In the genomic region with DNA sequence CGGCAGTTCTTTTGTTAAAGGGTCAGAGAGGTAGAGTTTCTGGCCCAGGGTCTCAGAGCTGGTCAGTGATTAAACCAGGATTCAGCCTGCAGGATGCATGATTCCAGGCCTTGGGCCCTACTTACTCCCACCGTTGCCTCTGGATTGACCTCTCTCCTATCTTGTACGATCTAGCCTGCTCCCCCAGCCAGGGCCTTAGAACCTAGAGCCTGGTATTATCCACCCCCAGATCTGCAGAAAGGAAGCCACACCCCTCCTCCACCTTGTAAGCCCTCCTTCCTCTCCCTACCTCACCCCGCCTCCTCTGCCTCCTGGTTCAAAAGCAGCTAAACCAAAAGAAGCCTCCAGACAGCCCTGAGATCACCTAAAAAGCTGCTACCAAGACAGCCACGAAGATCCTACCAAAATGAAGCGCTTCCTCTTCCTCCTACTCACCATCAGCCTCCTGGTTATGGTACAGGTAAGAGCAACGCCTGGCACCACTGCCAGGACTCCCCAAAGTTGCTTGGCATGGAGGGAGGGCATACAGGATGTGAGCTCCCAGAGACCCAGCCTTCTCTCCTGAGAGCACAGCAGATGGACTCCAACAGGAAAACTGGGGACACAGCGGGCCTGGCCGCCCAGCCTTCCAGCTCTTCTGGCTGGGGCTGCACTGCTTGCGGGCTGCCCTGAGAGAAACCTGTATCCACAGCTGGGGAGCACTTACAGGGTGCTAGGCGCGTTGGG, we compare ENCODE assay signal across 8 cellular contexts. TPM values are rescaled to one million over a fixed set of nuclear protein-coding genes. Genes with fewer than 3 reads are reported as not detected.
DNase-seq lines count a peak whose midpoint lies in the region; ATAC-seq and TF ChIP-seq lines count a peak whose summit lies in the region.

A gene with protein sequence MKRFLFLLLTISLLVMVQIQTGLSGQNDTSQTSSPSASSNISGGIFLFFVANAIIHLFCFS (plus strand): TSS at position 347 of the 726 bp plus-strand sequence. CDS start 60 bp downstream, at position 407.

- peak within 1 kb of the TSS; percentile 93 to 100 (median 96) for H3K4me3 Mint-ChIP-seq in CD4-positive, alpha-beta memory T cell

- no peaks in the 10 kb centered on the region for H3K27me3 Mint-ChIP-seq in CD4-positive, alpha-beta memory T cell

- DNase-seq in CD4-positive, alpha-beta memory T cell = peak; percentile 71 to 88 (median 76)
- peak; percentile 45 for DNase-seq in activated CD4-positive, CD25-positive, alpha-beta regulatory T cell treated with anti-CD3 and anti-CD28 coated beads, Interleukin-2, amount 50 U/mL, for 16 hours (ENCODE audit: low read depth, low spot score)
- DNase-seq in stimulated activated CD8-positive, alpha-beta memory T cell treated with anti-CD3 and anti-CD28 coated beads, Interleukin-15, amount 100 ng/mL, for 4 hours (ENCODE audit: low read depth in 2 of 2) = peak; percentile 50 to 68
- DNase-seq in NCI-H128 (lab: John Stamatoyannopoulos, UW; ENCODE audit: unreplicated experiment) (no peak), esophagus muscularis mucosa (ENCODE audit: extremely low spot score) (no peak)

- H3K27me3 ChIP-seq in CD4-positive, alpha-beta memory T cell (ENCODE audit: insufficient read depth, low read length) = no peaks in the 10 kb centered on the region
- H3K27me3 ChIP-seq in esophagus muscularis mucosa = peaks cover 0 to 12% (median 2%) of the 10 kb centered on the region in 4 donors

- CTCF ChIA-PET in CD4-positive, alpha-beta memory T cell (lab: Charles Lee; ENCODE audit: partially characterized antibody) = interaction anchor here (1.2 to 25.6 kb wide), 10 partner anchors 10 to 99 kb away, joined by 4 to 1027 read pairs (median 8); a partner anchor contains a TSS

- H3K9me3 ChIP-seq in CD4-positive, alpha-beta memory T cell (ENCODE audit: control insufficient read depth in 1 of 2, low read length in 2 of 2) = no peaks in the 10 kb centered on the region
- no peaks in the 10 kb centered on the region for H3K9me3 ChIP-seq in esophagus muscularis mucosa

- ATAC-seq in HG02642 (IDR thresholded peaks at IDR 0.05; ENCODE audit: poor library complexity, unreplicated experiment) = peak; percentile 36
- ATAC-seq in esophagus mucosa = peak; percentile 19
- no peak for ATAC-seq in HG03520 (IDR thresholded peaks at IDR 0.05; ENCODE audit: unreplicated experiment)

- POLR2A ChIA-PET in CD4-positive, alpha-beta memory T cell (lab: Charles Lee; ENCODE audit: partially characterized antibody) = interaction anchor here (0.5 to 33.0 kb wide), 21 partner anchors 15 to 1061 kb away, joined by 3 to 3358 read pairs (median 4); a partner anchor contains a TSS

- H3K4me1 ChIP-seq in CD4-positive, alpha-beta memory T cell (ENCODE audit: insufficient read depth, low read length) = peaks cover 76% of the 10 kb centered on the region
- H3K4me1 ChIP-seq in esophagus muscularis mucosa = peaks cover 7 to 22% (median 15%) of the 10 kb centered on the region in 4 donors

- H3K36me3 Mint-ChIP-seq in CD4-positive, alpha-beta memory T cell = peaks cover 42 to 45% of the 10 kb centered on the region in 2 donors

- intact Hi-C loops in CD4-positive, alpha-beta memory T cell (cut with micrococcal nuclease) = loop anchor here (1.0 kb wide), 2 partner anchors 10 to 61 kb away; no protein-coding TSS in a partner anchor
- intact Hi-C loops in esophagus muscularis mucosa (cut with DNase I) = loop anchor here (1.0 kb wide), 1 partner anchor 14 kb away; no protein-coding TSS in a partner anchor

- H3K4me1 Mint-ChIP-seq in CD4-positive, alpha-beta memory T cell = peaks cover 48 to 93% (median 67%) of the 10 kb centered on the region in 4 donors

- H3K9me3 Mint-ChIP-seq in CD4-positive, alpha-beta memory T cell = no peaks in the 10 kb centered on the region

- no peak for TF ChIP-seq CTCF in esophagus muscularis mucosa (IDR thresholded peaks at IDR 0.05)

- TF ChIP-seq POLR2A in esophagus muscularis mucosa (IDR thresholded peaks at IDR 0.05; ENCODE audit: low read depth) = no peak

- peak within 1 kb of the TSS; percentile 69 for H3K27ac ChIP-seq in CD4-positive, alpha-beta memory T cell (ENCODE audit: low read depth, low read length)
- peak within 1 kb of the TSS in 2 of 4 donors; percentile 1 to 34 for H3K27ac ChIP-seq in esophagus muscularis mucosa (replicated peaks in 1 of 4)

- 77% methylated on average over 11 of the region's 12 CpGs for WGBS in esophagus muscularis mucosa

- peak within 1 kb of the TSS; percentile 94 to 99 for H3K4me3 ChIP-seq in CD4-positive, alpha-beta memory T cell (ENCODE audit: low read length in 2 of 2)
- peak within 1 kb of the TSS in 2 of 4 donors; percentile 8 to 33 for H3K4me3 ChIP-seq in esophagus muscularis mucosa

- no peak for TF ChIP-seq EP300 in esophagus muscularis mucosa (IDR thresholded peaks at IDR 0.05)

- peaks cover 30% of the 10 kb centered on the region for H3K36me3 ChIP-seq in CD4-positive, alpha-beta memory T cell (ENCODE audit: insufficient read depth, low read length)
- H3K36me3 ChIP-seq in esophagus muscularis mucosa = no peaks in the 10 kb centered on the region

- H3K27ac Mint-ChIP-seq in CD4-positive, alpha-beta memory T cell = peak within 1 kb of the TSS; percentile 83 to 97 (median 93)

RNA-seq across cellular contexts. Expression of the gene that starts here (rescaled TPM):
- 1,000 to 10,000 TPM; 1,302 to 1,324 TPM for total RNA-seq in CD4-positive, alpha-beta memory T cell
- over 10,000 TPM in 1 of 2 donors, 1,000 to 10,000 TPM in 1; 8,660 to 12,303 TPM for polyA plus RNA-seq in CD4-positive, alpha-beta memory T cell
- total RNA-seq in esophagus mucosa (7.5 TPM), esophagus muscularis mucosa (10 to 100 TPM in 1 of 4 donors, 1 to 10 TPM in 2, not detected in 1; 3.8 to 14.0 (median 7.1) TPM)

Comparison
In these comparisons a context has a peak if more than half of its experiments do, and no peak if none do; other contexts are left out.
1. RNA of the gene that starts here (total RNA-seq): 1,302 to 1,324 TPM in CD4-positive, alpha-beta memory T cell; 7.5 TPM in esophagus mucosa (single experiment) and 3.8 to 14.0 TPM in esophagus muscularis mucosa; every median in the first group is over 10 times any median in the second.
2. DNase-seq: peak in CD4-positive, alpha-beta memory T cell (5 of 5), activated CD4-positive, CD25-positive, alpha-beta regulatory T cell treated with anti-CD3 and anti-CD28 coated beads, Interleukin-2, amount 50 U/mL, for 16 hours (single experiment) and stimulated activated CD8-positive, alpha-beta memory T cell treated with anti-CD3 and anti-CD28 coated beads, Interleukin-15, amount 100 ng/mL, for 4 hours (2 of 2); none in NCI-H128 (single experiment) and esophagus muscularis mucosa (single experiment).